8 cellular contexts compared by ENCODE assay signal in genomic region chr17:39687546-39688474, GRCh38. TPM values are rescaled to one million over a fixed set of nuclear protein-coding genes. Genes with fewer than 3 reads are reported as not detected.
DNase-seq lines count a peak whose midpoint lies in the region; ATAC-seq and TF ChIP-seq lines count a peak whose summit lies in the region.

PGAP3 (minus strand) TSS chr17:39688057; CDS start chr17:39688014, 43 bp downstream.

- peak; percentile 95 for ATAC-seq in stimulated activated naive CD8-positive, alpha-beta T cell treated with anti-CD3 and anti-CD28 coated beads, Interleukin-15, Interleukin-2, amounts not matched to agents 100 U/mL and 50 U/mL, for 24 hours

- peaks cover 3% of the 10 kb centered on the region for H3K27me3 Mint-ChIP-seq in nephron (ENCODE audit: low read depth)

- peaks cover 25% of the 10 kb centered on the region for H3K36me3 Mint-ChIP-seq in nephron (ENCODE audit: low read depth)

- peak; percentile 95 for DNase-seq in ELF-1 (ENCODE audit: low read depth, low spot score)
- DNase-seq in GOT3 (lab: John Stamatoyannopoulos, UW): peak; percentile 69
- peak; percentile 92 for DNase-seq in LHCN-M2 (ENCODE audit: low read depth)
- peak; percentile 97 for DNase-seq in RWPE1 (ENCODE audit: low spot score)
- peak; percentile 73 for DNase-seq in activated T-helper 9 cell treated with anti-CD3 and anti-CD28 coated beads, Interleukin-2, amount 50 U/mL, for 16 hours (ENCODE audit: low read depth)
- peak; percentile 88 for DNase-seq in fibroblast of the aortic adventitia (ENCODE audit: low read depth)
- peak; percentile 91 for DNase-seq in stimulated activated naive CD8-positive, alpha-beta T cell treated with anti-CD3 and anti-CD28 coated beads, Interleukin-15, Interleukin-2, amounts not matched to agents 100 U/mL and 50 U/mL, for 24 hours

- H3K4me1 Mint-ChIP-seq in nephron: peaks cover 22% of the 10 kb centered on the region

- peak within 1 kb of the TSS; percentile 82 for H3K4me3 ChIP-seq in fibroblast of the aortic adventitia (ENCODE audit: low read depth, low read length)

- peak within 1 kb of the TSS; percentile 95 to 99 (median 97) for H3K27ac Mint-ChIP-seq in nephron

- POLR2A ChIA-PET in RWPE1 (lab: Yijun Ruan, JAX; ENCODE audit: low non-redundant PET): interaction anchor here (0.5 to 2.3 kb wide), 3 partner anchors 12 to 65 kb away, joined by 3 to 10 read pairs (median 3); partner anchors contain the start of gene ERBB2

- H3K9me3 Mint-ChIP-seq in nephron: no peaks in the 10 kb centered on the region

- CTCF ChIA-PET in RWPE1 (lab: Yijun Ruan, JAX): interaction anchor here (0.6 to 1.4 kb wide), 6 partner anchors 16 to 299 kb away, joined by 3 to 4 read pairs (median 3); no protein-coding TSS in a partner anchor

- TF ChIP-seq CTCF in RWPE1 (conservative IDR thresholded peaks at IDR 0.05; ENCODE audit: low read depth) (no peak), fibroblast of the aortic adventitia (IDR thresholded peaks at IDR 0.05; ENCODE audit: insufficient read depth, low read length) (no peak), nephron (IDR thresholded peaks at IDR 0.05; ENCODE audit: unreplicated experiment in 3 of 3) (no peak)

- H3K4me3 Mint-ChIP-seq in nephron: peak within 1 kb of the TSS; percentile 89 to 97 (median 97)

- peak within 1 kb of the TSS; percentile 96 for H3K27ac ChIP-seq in RWPE1

RNA-seq across cellular contexts. Expression of gene PGAP3, which starts in this region (rescaled TPM):
- total RNA-seq in LHCN-M2 (2014; rRNA removed): 14.0 and 16.1 TPM in 2 replicates
- 8.6 TPM for polyA plus RNA-seq in LHCN-M2 (2012)
- total RNA-seq in fibroblast of the aortic adventitia (ENCODE audit: low replicate concordance): 9.7 and 11.1 TPM in 2 replicates

Comparison
In these comparisons a context has a peak if more than half of its experiments do, and no peak if none do; other contexts are left out.
1. Peak in every context shown above with its lines: DNase-seq, ATAC-seq, H3K4me3 ChIP-seq and H3K27ac ChIP-seq.